In genomic region chr7:111049971-111050680, GRCh38 we compare ENCODE assay signal across 23 cellular contexts. TPM values are rescaled to one million over a fixed set of nuclear protein-coding genes. Genes with fewer than 3 reads are reported as not detected.
"Had no signal": no experiment of that assay in that cellular context is flagged by ENCODE, and none has a peak within 500 bp of the region (broad histone marks: within the 10 kb centered on the region; RNA-seq: fewer than 3 reads in every experiment).

No MANE protein-coding gene starts in this region.

- H3K27ac ChIP-seq: colonic mucosa, foreskin keratinocyte, hepatocyte, parathyroid adenoma, spleen, tibial artery, upper lobe of left lung, uterus had no signal

- H3K4me3 Mint-ChIP-seq: naive thymus-derived CD4-positive, alpha-beta T cell; stimulated activated memory B cell treated with anti-CD40 and anti-IgM and Interleukin-4, amounts not matched to agents 10 μg/mL and 1 μg/mL and 100 μg/mL, for 72 hours; stimulated activated naive CD8-positive, alpha-beta T cell treated with anti-CD3 and anti-CD28 coated beads, Interleukin-15, Interleukin-2, amounts not matched to agents 100 ng/mL and 50 ng/mL, for 24 hours had no signal

- DNase-seq: colonic mucosa; dermis blood vessel endothelial cell; erythroblast; foreskin keratinocyte; kidney glomerular epithelial cell; mesendoderm; naive thymus-derived CD4-positive, alpha-beta T cell; occipital lobe; spleen; stimulated activated CD4-positive, alpha-beta T cell treated with anti-CD3 and anti-CD28 coated beads, Interleukin-15, amount 100 ng/mL, for 24 hours; stimulated activated CD4-positive, alpha-beta T cell treated with anti-CD3 and anti-CD28 coated beads, Interleukin-1b, Interleukin-23, amount 100 ng/mL, for 48 hours; stimulated activated CD4-positive, alpha-beta T cell treated with anti-CD3 and anti-CD28 coated beads, Interleukin-4, amount 100 ng/mL, for 24 hours; tibial artery; uterus had no signal

- H3K27me3 Mint-ChIP-seq: naive thymus-derived CD4-positive, alpha-beta T cell; stimulated activated memory B cell treated with anti-CD40 and anti-IgM and Interleukin-4, amounts not matched to agents 10 μg/mL and 1 μg/mL and 100 μg/mL, for 72 hours; stimulated activated naive CD8-positive, alpha-beta T cell treated with anti-CD3 and anti-CD28 coated beads, Interleukin-15, Interleukin-2, amounts not matched to agents 100 ng/mL and 50 ng/mL, for 24 hours had no signal

- H3K4me1 ChIP-seq: colonic mucosa, foreskin keratinocyte, parathyroid adenoma, spleen, upper lobe of left lung, uterus had no signal

- H3K79me2 ChIP-seq: hepatocyte, parathyroid adenoma had no signal

- H3K9me3 Mint-ChIP-seq: stimulated activated memory B cell treated with anti-CD40 and anti-IgM and Interleukin-4, amounts not matched to agents 10 μg/mL and 1 μg/mL and 100 μg/mL, for 72 hours had no signal

- H3K36me3 ChIP-seq: colonic mucosa, spleen, tibial artery, upper lobe of left lung, uterus had no signal

- H3K4me2 ChIP-seq: hepatocyte had no signal

- H3K36me3 Mint-ChIP-seq: stimulated activated memory B cell treated with anti-CD40 and anti-IgM and Interleukin-4, amounts not matched to agents 10 μg/mL and 1 μg/mL and 100 μg/mL, for 72 hours had no signal

- H3K9me3 ChIP-seq: colonic mucosa, spleen, tibial artery, upper lobe of left lung, uterus had no signal

- H3K4me1 Mint-ChIP-seq: stimulated activated memory B cell treated with anti-CD40 and anti-IgM and Interleukin-4, amounts not matched to agents 10 μg/mL and 1 μg/mL and 100 μg/mL, for 72 hours had no signal

- H2AFZ ChIP-seq: hepatocyte, parathyroid adenoma had no signal

- H3K4me3 ChIP-seq: colonic mucosa, hepatocyte, spleen, tibial artery, upper lobe of left lung, uterus had no signal

- ATAC-seq: foreskin keratinocyte; naive thymus-derived CD4-positive, alpha-beta T cell; sciatic nerve; stimulated activated memory B cell treated with anti-CD40 and anti-IgM and Interleukin-4, amounts not matched to agents 10 μg/mL and 1 μg/mL and 100 μg/mL, for 72 hours had no signal

- H3K27ac Mint-ChIP-seq: naive thymus-derived CD4-positive, alpha-beta T cell; stimulated activated memory B cell treated with anti-CD40 and anti-IgM and Interleukin-4, amounts not matched to agents 10 μg/mL and 1 μg/mL and 100 μg/mL, for 72 hours; stimulated activated naive CD8-positive, alpha-beta T cell treated with anti-CD3 and anti-CD28 coated beads, Interleukin-15, Interleukin-2, amounts not matched to agents 100 ng/mL and 50 ng/mL, for 24 hours had no signal

RNA-seq across cellular contexts. Expression of gene LRRN3, which starts 40.8 kb away (rescaled TPM):
- total RNA-seq: dermis blood vessel endothelial cell, endothelial cell of umbilical vein, foreskin keratinocyte, lung microvascular endothelial cell, pulmonary artery endothelial cell had no signal
